ENCODE assay signal across 1 cellular context in the genomic region with DNA sequence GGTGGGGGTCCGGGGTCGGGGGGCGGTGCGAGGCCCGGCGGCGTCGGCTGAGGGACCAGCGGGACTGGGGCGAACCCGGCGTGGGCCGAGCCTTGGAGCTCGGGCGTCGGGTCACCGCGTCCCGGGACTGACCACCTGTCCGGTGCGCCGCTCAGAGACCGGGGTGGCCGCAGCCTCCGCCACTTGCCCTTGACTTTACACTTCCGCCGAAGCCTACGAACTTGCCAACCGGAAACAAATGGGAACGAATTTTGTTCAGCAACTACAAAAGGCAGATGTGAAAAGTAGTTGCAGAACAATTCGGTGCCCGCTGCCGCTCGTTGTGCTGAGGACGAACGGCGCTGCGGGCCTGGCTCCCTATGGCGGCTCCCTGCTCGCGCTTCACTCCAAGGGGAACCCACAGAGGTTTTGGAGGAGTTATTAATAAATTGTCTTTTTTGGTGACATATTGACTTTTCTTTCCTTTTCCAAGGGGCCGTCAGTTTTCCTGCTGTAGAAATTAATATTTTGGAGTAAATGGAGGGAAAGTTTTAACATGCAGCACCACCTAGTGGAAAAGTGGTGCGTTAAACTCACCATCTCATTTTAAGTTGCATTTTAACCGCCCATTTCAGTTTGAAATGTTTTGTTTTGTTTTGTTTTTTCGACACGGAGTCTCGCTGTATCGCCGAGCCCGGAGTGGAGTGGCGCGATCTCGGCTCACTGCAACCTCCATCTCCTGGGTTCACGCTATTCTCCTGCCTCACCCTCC.
TF ChIP-seq lines count a peak whose summit lies in the region.

No MANE protein-coding gene starts in this region.

TF ChIP-seq in A549, 52 proteins besides CTCF, POLR2A, EP300 and RAD21 (continued from another document):
- TF ChIP-seq TP53 (CRISPR knock-in tag; IDR thresholded peaks at IDR 0.05): no peak
- TF ChIP-seq CEBPB (IDR thresholded peaks at IDR 0.05): no peak
- TF ChIP-seq, protein P1, sequence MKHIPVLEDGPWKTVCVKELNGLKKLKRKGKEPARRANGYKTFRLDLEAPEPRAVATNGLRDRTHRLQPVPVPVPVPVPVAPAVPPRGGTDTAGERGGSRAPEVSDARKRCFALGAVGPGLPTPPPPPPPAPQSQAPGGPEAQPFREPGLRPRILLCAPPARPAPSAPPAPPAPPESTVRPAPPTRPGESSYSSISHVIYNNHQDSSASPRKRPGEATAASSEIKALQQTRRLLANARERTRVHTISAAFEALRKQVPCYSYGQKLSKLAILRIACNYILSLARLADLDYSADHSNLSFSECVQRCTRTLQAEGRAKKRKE (CRISPR knock-in tag; IDR thresholded peaks at IDR 0.05; ENCODE audit: low read depth): no peak
- no peak for TF ChIP-seq CBX2 (IDR thresholded peaks at IDR 0.05; ENCODE audit: borderline replicate concordance, low read depth)
- no peak for TF ChIP-seq KDM1A (IDR thresholded peaks at IDR 0.05; ENCODE audit: low read depth)
- TF ChIP-seq RCOR1 (IDR thresholded peaks at IDR 0.05; ENCODE audit: low read depth, low read length): no peak
- TF ChIP-seq, protein P2, sequence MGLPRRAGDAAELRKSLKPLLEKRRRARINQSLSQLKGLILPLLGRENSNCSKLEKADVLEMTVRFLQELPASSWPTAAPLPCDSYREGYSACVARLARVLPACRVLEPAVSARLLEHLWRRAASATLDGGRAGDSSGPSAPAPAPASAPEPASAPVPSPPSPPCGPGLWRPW (IDR thresholded peaks at IDR 0.05): no peak
- TF ChIP-seq MYC (IDR thresholded peaks at IDR 0.05; ENCODE audit: borderline replicate concordance, low read length): no peak
- no peak for TF ChIP-seq CHD2 (IDR thresholded peaks at IDR 0.05; ENCODE audit: low read length, partially characterized antibody)
- peak; percentile 61 for TF ChIP-seq SMC3 (IDR thresholded peaks at IDR 0.05)
- TF ChIP-seq NFE2L2 (conservative IDR thresholded peaks at IDR 0.05; ENCODE audit: low read length): no peak
- peak; percentile 67 for TF ChIP-seq PHF8 (IDR thresholded peaks at IDR 0.05; ENCODE audit: borderline replicate concordance, low read depth)
- no peak for TF ChIP-seq NPAS2 (CRISPR knock-in tag; IDR thresholded peaks at IDR 0.05; ENCODE audit: borderline replicate concordance)
- no peak for TF ChIP-seq EHF (CRISPR knock-in tag; IDR thresholded peaks at IDR 0.05)
- TF ChIP-seq, protein P3, sequence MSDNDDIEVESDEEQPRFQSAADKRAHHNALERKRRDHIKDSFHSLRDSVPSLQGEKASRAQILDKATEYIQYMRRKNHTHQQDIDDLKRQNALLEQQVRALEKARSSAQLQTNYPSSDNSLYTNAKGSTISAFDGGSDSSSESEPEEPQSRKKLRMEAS (IDR thresholded peaks at IDR 0.05): peak; percentile 6; the same call in 1 of the 2 replicates
